Comparison of ENCODE assay signal across 23 cellular contexts in genomic region chr10:101670635-101671034, GRCh38. TPM values are rescaled to one million over a fixed set of nuclear protein-coding genes. Genes with fewer than 3 reads are reported as not detected.
DNase-seq lines count a peak whose midpoint lies in the region; ATAC-seq, FAIRE-seq and TF ChIP-seq lines count a peak whose summit lies in the region.
"Had no signal": no experiment of that assay in that cellular context is flagged by ENCODE, and none has a peak within 500 bp of the region (broad histone marks: within the 10 kb centered on the region; RNA-seq: fewer than 3 reads in every experiment).

No MANE protein-coding gene starts in this region.

- POLR2A ChIA-PET in GM12878 (lab: Charles Lee) (interaction anchor here (0.9 to 1.5 kb wide), 9 partner anchors 10 to 53 kb away, joined by 3 to 6 read pairs (median 5); no protein-coding TSS in a partner anchor), RWPE1 (lab: Yijun Ruan, JAX; ENCODE audit: low non-redundant PET) (no interaction called here)

- intact Hi-C loops in GM12878 (cut with micrococcal nuclease; ENCODE audit: unreplicated experiment): no loop called here

- H3K4me2 ChIP-seq in GM12878 (ENCODE audit: control insufficient read depth, insufficient read depth): peak overlapping the region; percentile 26

- no peak overlapping the region for H3K9ac ChIP-seq in GM12878 (ENCODE audit: control insufficient read depth, insufficient read depth, low read length)

- RAD21 ChIA-PET in GM12878 (lab: Charles Lee; ENCODE audit: unreplicated experiment): interaction anchor here (0.5 to 1.6 kb wide), 11 partner anchors 11 to 832 kb away, joined by 3 to 13 read pairs (median 3); partner anchors contain the start of genes ACTR1A and FBXW4

- CTCF ChIA-PET in GM12878 (lab: Yijun Ruan, JAX): interaction anchor here (0.7 to 2.8 kb wide), 14 partner anchors 9 to 457 kb away, joined by 3 to 13 read pairs (median 4); partner anchors contain the start of gene FBXW4
- CTCF ChIA-PET in RWPE1 (lab: Yijun Ruan, JAX): interaction anchor here (0.7 kb wide), 1 partner anchor 103 kb away, joined by 3 read pairs; no protein-coding TSS in a partner anchor

- TF ChIP-seq EP300 in GM12878 (IDR thresholded peaks at IDR 0.05; ENCODE audit: borderline replicate concordance in 1 of 2, control insufficient read depth in 1 of 2, low read depth in 2 of 2, low read length in 2 of 2): no peak

- H3K27me3 Mint-ChIP-seq in mesothelial cell of epicardium (ENCODE audit: low read depth): no peaks in the 10 kb centered on the region
- H3K27me3 Mint-ChIP-seq: CD4-positive, alpha-beta memory T cell; stimulated activated naive CD8-positive, alpha-beta T cell treated with anti-CD3 and anti-CD28 coated beads, Interleukin-15, Interleukin-2, amounts not matched to agents 100 ng/mL and 50 ng/mL, for 24 hours had no signal

- BruUV-seq in GM12878 (replicated peaks; lab: Mats Ljungman, UMichigan): no TSS peak

- H3K36me3 Mint-ChIP-seq in mesothelial cell of epicardium: peaks cover 63% of the 10 kb centered on the region

- no peaks in the 10 kb centered on the region for H3K9me3 ChIP-seq in GM12878 (replicated peaks; ENCODE audit: control insufficient read depth, insufficient read depth, low read length)
- H3K9me3 ChIP-seq: transverse colon had no signal

- H4K20me1 ChIP-seq in GM12878 (ENCODE audit: control insufficient read depth, insufficient read depth): no peaks in the 10 kb centered on the region

- no peak for TF ChIP-seq CTCF in GM12878 (IDR thresholded peaks at IDR 0.05 in 2 of 3, conservative IDR thresholded peaks at IDR 0.05 in 1 of 3; ENCODE audit: control insufficient read depth in 2 of 3, extremely low read depth in 1 of 3, insufficient read depth in 1 of 3, low read depth in 3 of 3, low read length in 3 of 3)
- TF ChIP-seq CTCF in RWPE1 (conservative IDR thresholded peaks at IDR 0.05; ENCODE audit: low read depth): no peak
- TF ChIP-seq CTCF in mesothelial cell of epicardium (IDR thresholded peaks at IDR 0.05; ENCODE audit: unreplicated experiment): no peak

- H3K4me1 Mint-ChIP-seq in mesothelial cell of epicardium: peaks cover 6% of the 10 kb centered on the region

- no peak overlapping the region for H3K27ac Mint-ChIP-seq in mesothelial cell of epicardium
- H3K27ac Mint-ChIP-seq: stimulated activated naive CD8-positive, alpha-beta T cell treated with anti-CD3 and anti-CD28 coated beads, Interleukin-15, Interleukin-2, amounts not matched to agents 100 ng/mL and 50 ng/mL, for 24 hours; T-helper 2 cell treated with Interferon-gamma antibody and Interleukin-4, amounts not matched to agents 5 μg/mL and 100 μg/mL, for 36 hours; WTC11 had no signal

- H3K79me2 ChIP-seq in GM12878 (ENCODE audit: control insufficient read depth, insufficient read depth, low read length): no peaks in the 10 kb centered on the region

- H3K4me3 Mint-ChIP-seq in mesothelial cell of epicardium: no peak overlapping the region
- H3K4me3 Mint-ChIP-seq: CD4-positive, alpha-beta memory T cell; stimulated activated naive CD8-positive, alpha-beta T cell treated with anti-CD3 and anti-CD28 coated beads, Interleukin-15, Interleukin-2, amounts not matched to agents 100 ng/mL and 50 ng/mL, for 24 hours; T-helper 2 cell treated with Interferon-gamma antibody and Interleukin-4, amounts not matched to agents 5 μg/mL and 100 μg/mL, for 36 hours; WTC11 had no signal

- peak overlapping the region; percentile 78 for H3K27ac ChIP-seq in GM12878 (ENCODE audit: control insufficient read depth, insufficient read depth)
- no peak overlapping the region for H3K27ac ChIP-seq in RWPE1
- H3K27ac ChIP-seq: coronary artery, skin epidermis, transverse colon had no signal

- H3K4me3 ChIP-seq in GM12878: no peak overlapping the region
- H3K4me3 ChIP-seq: coronary artery, skin epidermis, transverse colon had no signal

- SMC1A ChIA-PET in GM12878 (lab: Charles Lee; ENCODE audit: uncharacterized antibody, unreplicated experiment): interaction anchor here (0.6 to 1.9 kb wide), 16 partner anchors 11 to 110 kb away, joined by 3 to 9 read pairs (median 4); no protein-coding TSS in a partner anchor

- H2AFZ ChIP-seq in GM12878 (ENCODE audit: control insufficient read depth, low read depth, low read length): no peak overlapping the region

- in situ Hi-C loops in GM12878 (cut with MboI): no loop called here

- H3K27me3 ChIP-seq in GM12878 (replicated peaks in 1 of 2; ENCODE audit: control insufficient read depth in 2 of 2, insufficient read depth in 2 of 2, low read length in 1 of 2): no peaks in the 10 kb centered on the region
- H3K27me3 ChIP-seq: transverse colon had no signal

- no peak for TF ChIP-seq RAD21 in GM12878 (IDR thresholded peaks at IDR 0.05; ENCODE audit: insufficient read depth, low read depth, low read length)

- peak; percentile 26 for FAIRE-seq in GM12891 (lab: Jason Lieb, UNC)
- peak; percentile 52 for FAIRE-seq in GM19239 (lab: Jason Lieb, UNC)
- FAIRE-seq in GM12878 (lab: Jason Lieb, UNC): no peak
- FAIRE-seq: bronchial epithelial cell had no signal

- peaks cover 26% of the 10 kb centered on the region for H3K4me1 ChIP-seq in GM12878 (ENCODE audit: control insufficient read depth, insufficient read depth, low read length)
- H3K4me1 ChIP-seq: transverse colon had no signal

- peaks cover 2% of the 10 kb centered on the region for H3K9me3 Mint-ChIP-seq in mesothelial cell of epicardium
- H3K9me3 Mint-ChIP-seq: CD4-positive, alpha-beta memory T cell; stimulated activated naive CD8-positive, alpha-beta T cell treated with anti-CD3 and anti-CD28 coated beads, Interleukin-15, Interleukin-2, amounts not matched to agents 100 ng/mL and 50 ng/mL, for 24 hours; T-helper 2 cell treated with Interferon-gamma antibody and Interleukin-4, amounts not matched to agents 5 μg/mL and 100 μg/mL, for 36 hours; WTC11 had no signal

- H3K36me3 ChIP-seq in GM12878 (ENCODE audit: control insufficient read depth in 2 of 2, insufficient read depth in 2 of 2, low read length in 1 of 2): peaks cover 7 to 29% of the 10 kb centered on the region in 2 experiments

- DNase-seq in GM12891 (ENCODE audit: insufficient read length, low spot score) (no peak), GM19239 (ENCODE audit: insufficient read length, low spot score) (no peak), GM12878 (ENCODE audit: low read depth, low spot score) (peak; percentile 32), RWPE1 (ENCODE audit: low spot score) (no peak), NCI-H1092 (lab: John Stamatoyannopoulos, UW) (no peak), mesothelial cell of epicardium (ENCODE audit: low spot score in 2 of 2, unreplicated experiment in 2 of 2) (no peak)
- DNase-seq: activated CD4-positive, alpha-beta T cell treated with anti-CD3 and anti-CD28 coated beads, Interleukin-2, amount 50 U/mL, for 48 hours; amygdala; CD4-positive, alpha-beta memory T cell; DMS 273 treated with DMSO at 0.1 percent for 48 hours; KBM-7; NCI-H2171 treated with DMSO at 0.1 percent for 48 hours; NCI-H526; nucleus accumbens; transverse colon had no signal

- TF ChIP-seq POLR2A in GM12891 (IDR thresholded peaks at IDR 0.05; ENCODE audit: low read depth, low read length): no peak
- no peak for TF ChIP-seq POLR2A in GM12878 (IDR thresholded peaks at IDR 0.05; ENCODE audit: low read depth, low read length)

- ATAC-seq in HG02870 (IDR thresholded peaks at IDR 0.05; ENCODE audit: unreplicated experiment) (peak; percentile 76), GM12878 (peak; percentile 94), GM21381 (IDR thresholded peaks at IDR 0.05; ENCODE audit: unreplicated experiment) (no peak)
- ATAC-seq: WTC11 had no signal

TF ChIP-seq in GM12891, 5 proteins besides CTCF, POLR2A, EP300 and RAD21:
- no peak for TF ChIP-seq POU2F2 (IDR thresholded peaks at IDR 0.05; ENCODE audit: low read depth, low read length)
- 0 out of 2 replicates have a peak, but pooled peaks have one; percentile 18 for TF ChIP-seq SPI1 (IDR thresholded peaks at IDR 0.05; ENCODE audit: low read depth, low read length)
- no peak for TF ChIP-seq PAX5 (IDR thresholded peaks at IDR 0.05; ENCODE audit: insufficient read depth, low read length, severe bottlenecking)
- TF ChIP-seq POLR2AphosphoS5 (IDR thresholded peaks at IDR 0.05; ENCODE audit: low read depth, low read length): no peak
- TF ChIP-seq TAF1 (IDR thresholded peaks at IDR 0.05; ENCODE audit: low read depth, low read length): no peak

TF ChIP-seq in GM12878, 131 proteins besides CTCF, POLR2A, EP300 and RAD21 (continues in another document):
- TF ChIP-seq HSF1 (IDR thresholded peaks at IDR 0.05; ENCODE audit: low read depth, low read length) (no peak), MTA3 (IDR thresholded peaks at IDR 0.05; ENCODE audit: borderline replicate concordance, low read length) (no peak), BHLHE40 (IDR thresholded peaks at IDR 0.05; ENCODE audit: borderline replicate concordance in 1 of 2, low read depth in 2 of 2, low read length in 1 of 2) (no peak)

RNA-seq across cellular contexts. Expression of gene FBXW4, which starts 24.3 kb away (rescaled TPM):
- polyA plus RNA-seq in GM12891 (2012; ENCODE audit: low read depth, missing spikeins): 27.4 TPM
- total RNA-seq in GM12878 (2013; cell fraction: nucleolus; rRNA removed): 53.0 and 64.6 TPM in 2 replicates
- total RNA-seq in GM12878 (2014; rRNA removed) (28.5 and 29.2 TPM in 2 replicates), GM12878 (2014; rRNA removed; fragmentation: Illumina TruSeq; extraction: Trizol) (24.8 and 26.5 TPM in 2 replicates), GM12878 (2021) (38.7 and 41.9 TPM in 2 replicates), mesothelial cell of epicardium (63.2 to 65.9 TPM (median 65.6 TPM) in 3 replicates)
- polyA plus RNA-seq in GM12878 (2011; ENCODE audit: low read depth): 14.9 TPM
- polyA plus RNA-seq in GM12878 (2011; rRNA removed) (27.8 and 38.2 TPM in 2 replicates), GM12878 (2014; fragmentation: Illumina TruSeq; extraction: Trizol) (37.2 and 42.0 TPM in 2 replicates), GM12878 (2014; fragmentation: Nextera tagmentation; extraction: Ambion mirVana) (10 to 100 TPM in 1 of 2 experiments, 1 to 10 TPM in 1; 5.7 to 11.5 TPM), GM12878 (2014; rRNA removed) (30.5 and 34.5 TPM in 2 replicates), GM12878 (2016; fragmentation: Nextera tagmentation; extraction: Ambion mirVana) (1 to 10 TPM; 7.4 to 9.3 TPM)
- 30.3 and 30.4 TPM in 2 replicates for polyA plus RNA-seq in GM12878 (2011; cell fraction: cytosol; rRNA removed)
- 27.5 and 28.0 TPM in 2 replicates for polyA plus RNA-seq in GM12878 (2011; cell fraction: nucleus; rRNA removed)
- polyA plus RNA-seq in GM12878 (2012): 27.9 and 28.1 TPM in 2 replicates
- 165 and 166 TPM in 2 replicates for polyA minus RNA-seq in GM12878 (2011; rRNA and poly(A)+ RNA removed)
- polyA minus RNA-seq in GM12878 (2011; cell fraction: cytosol; rRNA and poly(A)+ RNA removed): 22.9 and 25.5 TPM in 2 replicates
- polyA minus RNA-seq in GM12878 (2011; cell fraction: nucleus; rRNA and poly(A)+ RNA removed): 22.7 and 43.4 TPM in 2 replicates
